In the genomic region with DNA sequence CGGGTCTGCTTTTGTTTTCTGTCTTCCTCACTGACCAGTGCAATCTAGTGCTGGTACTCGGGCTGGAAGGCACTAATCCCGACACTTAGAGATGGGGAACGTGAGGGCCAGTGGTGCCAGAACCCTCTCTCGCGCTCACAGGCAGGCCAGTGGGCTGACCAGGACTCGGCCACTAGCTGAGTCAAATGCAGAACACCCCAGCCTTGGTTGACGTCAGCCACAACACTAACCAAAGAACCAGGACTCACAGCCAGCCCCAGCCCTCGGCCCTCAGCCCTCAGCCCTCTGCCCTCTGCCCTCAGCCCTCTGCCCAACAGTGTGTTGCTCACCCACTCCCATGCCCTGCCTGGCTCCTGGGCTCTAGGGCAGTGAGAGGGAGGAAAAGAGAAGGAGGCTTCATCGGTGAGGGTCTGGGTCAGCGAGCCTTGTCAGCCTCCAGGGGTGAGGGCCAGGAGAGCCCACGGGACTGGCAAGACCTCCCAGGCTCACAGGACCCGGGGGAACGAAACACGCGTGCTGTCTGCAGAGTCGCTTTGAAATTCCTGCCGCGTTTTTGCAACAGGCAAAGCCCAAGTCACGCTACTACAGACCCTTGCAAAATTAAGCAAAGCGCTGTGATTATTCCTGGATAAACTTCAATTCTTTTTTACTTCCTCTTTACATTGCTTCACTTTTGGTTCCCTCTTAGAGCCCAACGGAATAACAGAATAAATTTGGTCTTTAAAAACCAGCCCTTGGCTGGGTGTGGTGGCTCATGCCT, we compare ENCODE assay signal across 9 cellular contexts. TPM values are rescaled to one million over a fixed set of nuclear protein-coding genes. Genes with fewer than 3 reads are reported as not detected.
DNase-seq lines count a peak whose midpoint lies in the region; ATAC-seq and TF ChIP-seq lines count a peak whose summit lies in the region.
"Had no signal": no experiment of that assay in that cellular context is flagged by ENCODE, and none has a peak within 500 bp of the region (broad histone marks: within the 10 kb centered on the region; RNA-seq: fewer than 3 reads in every experiment).

No MANE protein-coding gene starts in this region.

- CTCF ChIA-PET in A673 (lab: Charles Lee) (interaction anchor here (0.6 kb wide), 1 partner anchor 118 kb away, joined by 5 read pairs; no protein-coding TSS in a partner anchor), GM10248 (lab: Yijun Ruan, JAX) (no interaction called here)

- POLR2A ChIA-PET in A673 (lab: Charles Lee; ENCODE audit: low non-redundant PET) (no interaction called here), GM10248 (lab: Yijun Ruan, JAX) (no interaction called here)

- BruUV-seq in A673 (replicated peaks; lab: Mats Ljungman, UMichigan) = no TSS peak

- H3K4me1 ChIP-seq in A673 (ENCODE audit: insufficient read depth, low read length, poor library complexity, severe bottlenecking) (peaks cover 26% of the 10 kb centered on the region), mucosa of stomach (ENCODE audit: control insufficient read depth, insufficient read depth, low read length) (peaks cover 27% of the 10 kb centered on the region)

- H3K27ac ChIP-seq in A673 (ENCODE audit: low read depth, low read length, poor library complexity, severe bottlenecking) (no peak overlapping the region), coronary artery (peak overlapping the region; percentile 72 to 88)
- H3K27ac ChIP-seq: C4-2B had no signal

- ATAC-seq in GM21717 (IDR thresholded peaks at IDR 0.05; ENCODE audit: unreplicated experiment) (no peak), GM21360 (IDR thresholded peaks at IDR 0.05; ENCODE audit: unreplicated experiment) (no peak)

- H3K27me3 ChIP-seq in A673 (replicated peaks; ENCODE audit: insufficient read depth, low read depth, low read length, poor library complexity) (no peaks in the 10 kb centered on the region), mucosa of stomach (ENCODE audit: control insufficient read depth, insufficient read depth, low read length) (no peaks in the 10 kb centered on the region)

- DNase-seq in A673 (ENCODE audit: low spot score) = no peak
- DNase-seq in NOMO-1 (lab: John Stamatoyannopoulos, UW; ENCODE audit: unreplicated experiment in 2 of 2) = peak; percentile 94 to 95
- no peak for DNase-seq in coronary artery (ENCODE audit: low spot score)
- DNase-seq in GDM1 (lab: John Stamatoyannopoulos, UW) = no peak
- DNase-seq in GM10248 (ENCODE audit: extremely low spot score) = no peak

- H3K9ac ChIP-seq in mucosa of stomach (ENCODE audit: low read length) = peak overlapping the region; percentile 41

- H3K36me3 ChIP-seq in A673 (ENCODE audit: insufficient read depth, low read length, poor library complexity, severe bottlenecking) (no peaks in the 10 kb centered on the region), mucosa of stomach (ENCODE audit: control insufficient read depth, insufficient read depth, low read length) (peaks cover 3% of the 10 kb centered on the region)

- peak overlapping the region; percentile 33 for H3K4me3 ChIP-seq in A673 (ENCODE audit: low read depth, low read length, poor library complexity, severe bottlenecking)
- peak overlapping the region; percentile 71 for H3K4me3 ChIP-seq in coronary artery
- H3K4me3 ChIP-seq in mucosa of stomach (ENCODE audit: low read length) = no peak overlapping the region

- TF ChIP-seq CTCF in A673 (conservative IDR thresholded peaks at IDR 0.05; ENCODE audit: low read depth, low read length) = no peak
- no peak for TF ChIP-seq CTCF in coronary artery (IDR thresholded peaks at IDR 0.05)
- TF ChIP-seq CTCF in GM10248 (IDR thresholded peaks at IDR 0.05; ENCODE audit: control extremely low read depth, extremely low read depth, low read depth, missing control alignments) = no peak

- no peaks in the 10 kb centered on the region for H3K9me3 ChIP-seq in A673 (ENCODE audit: low read depth, low read length, poor library complexity, severe bottlenecking)
- no peaks in the 10 kb centered on the region for H3K9me3 ChIP-seq in mucosa of stomach (ENCODE audit: control insufficient read depth, low read length)

- intact Hi-C loops in A673 (cut with micrococcal nuclease; ENCODE audit: unreplicated experiment) = no loop called here

RNA-seq across cellular contexts. Expression of a gene that starts 27.5 kb away (rescaled TPM):
- 54.8 and 64.2 TPM in 2 replicates for total RNA-seq in A673 (2021)

RNA-seq across cellular contexts. Expression of a gene that starts 49.4 kb away (rescaled TPM):
- total RNA-seq in A673 (2021) = 124 and 126 TPM in 2 replicates

Comparison
In these comparisons a context has a peak if more than half of its experiments do, and no peak if none do; other contexts are left out.
1. DNase-seq: peak in NOMO-1 (2 of 2); none in A673 (single experiment), coronary artery (single experiment), GDM1 (single experiment) and GM10248 (single experiment).